In genomic region chr19:35545855-35546381, GRCh38 we compare ENCODE assay signal across 8 cellular contexts. TPM values are rescaled to one million over a fixed set of nuclear protein-coding genes. Genes with fewer than 3 reads are reported as not detected.
DNase-seq lines count a peak whose midpoint lies in the region; ATAC-seq, FAIRE-seq and TF ChIP-seq lines count a peak whose summit lies in the region.

No MANE protein-coding gene starts in this region.

- peak overlapping the region; percentile 93 for H3K9ac ChIP-seq in keratinocyte (ENCODE audit: control insufficient read depth, extremely low read depth, insufficient read depth, low read length)

- H3K36me3 ChIP-seq in body of pancreas (replicated peaks in 1 of 2; ENCODE audit: insufficient read depth in 1 of 2, low read depth in 2 of 2) (no peaks in the 10 kb centered on the region), keratinocyte (ENCODE audit: control insufficient read depth in 2 of 2, extremely low read depth in 1 of 2, insufficient read depth in 2 of 2, low read length in 2 of 2) (peaks cover 9 to 13% of the 10 kb centered on the region in 2 experiments)

- dilution Hi-C loops in keratinocyte (cut with MboI; ENCODE audit: extremely low pct_ligation_motif_present, low sequenced_read_pairs): no loop called here

- H3K4me1 ChIP-seq in body of pancreas: peaks cover 47% of the 10 kb centered on the region
- H3K4me1 ChIP-seq in keratinocyte (ENCODE audit: control insufficient read depth, extremely low read depth, insufficient read depth, low read length): peaks cover 15% of the 10 kb centered on the region

- no peaks in the 10 kb centered on the region for H3K9me1 ChIP-seq in keratinocyte (ENCODE audit: control insufficient read depth, extremely low read depth, insufficient read depth, low read length)

- TF ChIP-seq POLR2A in body of pancreas (IDR thresholded peaks at IDR 0.05): no peak

- H3K36me3 Mint-ChIP-seq in T-helper 2 cell treated with Interferon-gamma antibody and Interleukin-4, amounts not matched to agents 5 μg/mL and 100 μg/mL, for 36 hours (ENCODE audit: low read depth): no peaks in the 10 kb centered on the region

- POLR2A ChIA-PET in AG04450 (lab: Yijun Ruan, JAX): no interaction called here

- H3K9me3 Mint-ChIP-seq in T-helper 2 cell treated with Interferon-gamma antibody and Interleukin-4, amounts not matched to agents 5 μg/mL and 100 μg/mL, for 36 hours: no peaks in the 10 kb centered on the region

- H3K9me3 ChIP-seq in AG04450 (ENCODE audit: control insufficient read depth, insufficient read depth, low read length): peaks cover 3% of the 10 kb centered on the region; the same call in 1 of the 2 replicates
- H3K9me3 ChIP-seq in body of pancreas: no peaks in the 10 kb centered on the region
- no peaks in the 10 kb centered on the region for H3K9me3 ChIP-seq in keratinocyte (ENCODE audit: control insufficient read depth, low read depth, low read length)

- H3K27me3 Mint-ChIP-seq in T-helper 2 cell treated with Interferon-gamma antibody and Interleukin-4, amounts not matched to agents 5 μg/mL and 100 μg/mL, for 36 hours (ENCODE audit: low read depth): no peaks in the 10 kb centered on the region

- H3K4me1 Mint-ChIP-seq in T-helper 2 cell treated with Interferon-gamma antibody and Interleukin-4, amounts not matched to agents 5 μg/mL and 100 μg/mL, for 36 hours (ENCODE audit: low read depth): peaks cover 18% of the 10 kb centered on the region

- no peak for TF ChIP-seq CTCF in AG04450 (IDR thresholded peaks at IDR 0.05; ENCODE audit: low read depth, low read length)
- no peak for TF ChIP-seq CTCF in body of pancreas (IDR thresholded peaks at IDR 0.05)
- no peak for TF ChIP-seq CTCF in keratinocyte (optimal IDR thresholded peaks at IDR 0.05 in 1 of 3, IDR thresholded peaks at IDR 0.05 in 1 of 3, conservative IDR thresholded peaks at IDR 0.05 in 1 of 3; ENCODE audit: extremely low read depth in 1 of 3, insufficient read depth in 2 of 3, low read length in 3 of 3)

- H2AFZ ChIP-seq in keratinocyte (ENCODE audit: control insufficient read depth, low read length): peak overlapping the region; percentile 87

- peak overlapping the region; percentile 88 for H3K4me3 ChIP-seq in AG04450 (ENCODE audit: low read depth, low read length)
- H3K4me3 ChIP-seq in body of pancreas: peak overlapping the region; percentile 46 to 83
- H3K4me3 ChIP-seq in keratinocyte (ENCODE audit: control insufficient read depth in 2 of 3, extremely low read depth in 1 of 3, insufficient read depth in 2 of 3, low read depth in 1 of 3, low read length in 3 of 3): peak overlapping the region; percentile 87 to 96 (median 90)

- peak overlapping the region; percentile 95 for H3K4me3 Mint-ChIP-seq in T-helper 2 cell treated with Interferon-gamma antibody and Interleukin-4, amounts not matched to agents 5 μg/mL and 100 μg/mL, for 36 hours

- intact Hi-C loops in body of pancreas (cut with DNase I): no loop called here
- intact Hi-C loops in posterior vena cava (cut with DNase I): no loop called here

- H3K27ac ChIP-seq in AG04450 (ENCODE audit: low read depth, low read length) (peak overlapping the region; percentile 61), body of pancreas (peak overlapping the region; percentile 37 to 79 (median 49)), keratinocyte (ENCODE audit: control insufficient read depth, insufficient read depth, low read length) (peak overlapping the region; percentile 88)

- H3K27ac Mint-ChIP-seq in T-helper 2 cell treated with Interferon-gamma antibody and Interleukin-4, amounts not matched to agents 5 μg/mL and 100 μg/mL, for 36 hours: peak overlapping the region; percentile 92

- no peaks in the 10 kb centered on the region for H4K20me1 ChIP-seq in keratinocyte (ENCODE audit: control insufficient read depth, extremely low read depth, insufficient read depth, low read length)

- DNase-seq in AG04450 (ENCODE audit: low read depth, low spot score): no peak
- peak; percentile 51 for DNase-seq in GM19240 (ENCODE audit: insufficient read length, low spot score)
- DNase-seq in T-helper 2 cell treated with Interferon-gamma antibody and Interleukin-4, amounts not matched to agents 5 μg/mL and 100 μg/mL, for 36 hours (ENCODE audit: low spot score): peak; percentile 67
- peak; percentile 32 to 60 (median 46) for DNase-seq in body of pancreas
- no peak for DNase-seq in keratinocyte (ENCODE audit: low read depth, low spot score)
- DNase-seq in stimulated activated CD4-positive, alpha-beta T cell treated with anti-CD3 and anti-CD28 coated beads, Interleukin-4, amount 100 ng/mL, for 4 hours: peak; percentile 69 to 74
- DNase-seq in posterior vena cava (ENCODE audit: low spot score): no peak

- FAIRE-seq in keratinocyte (lab: Jason Lieb, UNC): peak; percentile 20

- CTCF ChIA-PET in AG04450 (lab: Charles Lee): interaction anchor here (2.0 kb wide), 1 partner anchor 10 kb away, joined by 4 read pairs; no protein-coding TSS in a partner anchor

- peak overlapping the region; percentile 98 for H3K4me2 ChIP-seq in keratinocyte (ENCODE audit: control insufficient read depth, extremely low read depth, insufficient read depth, low read depth, low read length)

- H3K27me3 ChIP-seq in AG04450 (ENCODE audit: control insufficient read depth, insufficient read depth, low read length) (no peaks in the 10 kb centered on the region), body of pancreas (no peaks in the 10 kb centered on the region), keratinocyte (ENCODE audit: control insufficient read depth, extremely low read depth, insufficient read depth, low read length) (no peaks in the 10 kb centered on the region)

- peak; percentile 29 for ATAC-seq in HG03565 (IDR thresholded peaks at IDR 0.05; ENCODE audit: unreplicated experiment)
- ATAC-seq in body of pancreas: peak; percentile 10

- peaks cover 32% of the 10 kb centered on the region for H3K79me2 ChIP-seq in keratinocyte (ENCODE audit: control insufficient read depth, insufficient read depth, low read length)

- WGBS in body of pancreas, 2 donors: 0 to 1% methylated on average over 19 to 27 of the region's 27 CpGs

RNA-seq across cellular contexts. Expression of gene TMEM147, which starts 0.5 kb away (rescaled TPM):
- polyA plus RNA-seq in AG04450 (2011; rRNA removed) (88.7 and 116 TPM in 2 replicates), keratinocyte (130 to 206 TPM (median 134 TPM) in 3 replicates)
- polyA minus RNA-seq in AG04450 (2011; rRNA and poly(A)+ RNA removed): 86.7 and 110 TPM in 2 replicates
- total RNA-seq in body of pancreas (10 to 100 TPM; 59.4 to 67.9 TPM), posterior vena cava (10 to 100 TPM; 52.4 to 61.1 TPM)
- 29.1 TPM for polyA plus RNA-seq in keratinocyte (2011; ENCODE audit: low read depth)
- 158 and 185 TPM in 2 replicates for polyA plus RNA-seq in keratinocyte (2011; cell fraction: cytosol; rRNA removed)
- polyA plus RNA-seq in keratinocyte (2011; cell fraction: nucleus; rRNA removed): 76.1 and 81.3 TPM in 2 replicates
- 126 and 279 TPM in 2 replicates for polyA plus RNA-seq in keratinocyte (2012; ENCODE audit: low replicate concordance)
- 154 to 284 TPM (median 205 TPM) in 3 replicates for polyA minus RNA-seq in keratinocyte
- 150 TPM for polyA minus RNA-seq in keratinocyte (2011; cell fraction: cytosol; rRNA and poly(A)+ RNA removed)
- 28.0 and 30.1 TPM in 2 replicates for polyA minus RNA-seq in keratinocyte (2011; cell fraction: nucleus; rRNA and poly(A)+ RNA removed)

RNA-seq across cellular contexts. Expression of gene GAPDHS, which starts 12.7 kb away (rescaled TPM):
- polyA plus RNA-seq in AG04450 (2011; rRNA removed) (not detected in 2 replicates), keratinocyte (0.08 TPM in 1 of 3 replicates, not detected in the others)
- not detected in 2 replicates for polyA minus RNA-seq in AG04450 (2011; rRNA and poly(A)+ RNA removed)
- total RNA-seq in body of pancreas (not detected), posterior vena cava (not detected)
- polyA plus RNA-seq in keratinocyte (2011; ENCODE audit: low read depth): not detected
- not detected in 2 replicates for polyA plus RNA-seq in keratinocyte (2011; cell fraction: cytosol; rRNA removed)
- not detected in 2 replicates for polyA plus RNA-seq in keratinocyte (2011; cell fraction: nucleus; rRNA removed)
- not detected in 2 replicates for polyA plus RNA-seq in keratinocyte (2012; ENCODE audit: low replicate concordance)
- polyA minus RNA-seq in keratinocyte: not detected in 3 replicates
- not detected for polyA minus RNA-seq in keratinocyte (2011; cell fraction: cytosol; rRNA and poly(A)+ RNA removed)
- polyA minus RNA-seq in keratinocyte (2011; cell fraction: nucleus; rRNA and poly(A)+ RNA removed): not detected in 2 replicates

RNA-seq across cellular contexts. Expression of gene ATP4A, which starts 17.5 kb away (rescaled TPM):
- polyA plus RNA-seq in AG04450 (2011; rRNA removed) (not detected in 2 replicates), keratinocyte (not detected in 3 replicates)
- not detected in 2 replicates for polyA minus RNA-seq in AG04450 (2011; rRNA and poly(A)+ RNA removed)
- total RNA-seq in body of pancreas (1 to 10 TPM in 1 of 2 donors, not detected in 1; 8.2 TPM), posterior vena cava (not detected)
- polyA plus RNA-seq in keratinocyte (2011; ENCODE audit: low read depth): not detected
- polyA plus RNA-seq in keratinocyte (2011; cell fraction: cytosol; rRNA removed): not detected in 2 replicates
- polyA plus RNA-seq in keratinocyte (2011; cell fraction: nucleus; rRNA removed): not detected in 2 replicates
- polyA plus RNA-seq in keratinocyte (2012; ENCODE audit: low replicate concordance): not detected in 2 replicates
- polyA minus RNA-seq in keratinocyte: not detected in 3 replicates
- polyA minus RNA-seq in keratinocyte (2011; cell fraction: cytosol; rRNA and poly(A)+ RNA removed): not detected
- polyA minus RNA-seq in keratinocyte (2011; cell fraction: nucleus; rRNA and poly(A)+ RNA removed): not detected in 2 replicates

RNA-seq across cellular contexts. Expression of gene SBSN, which starts 17.8 kb away (rescaled TPM):
- polyA plus RNA-seq in AG04450 (2011; rRNA removed): 1.8 and 2.1 TPM in 2 replicates
- polyA minus RNA-seq in AG04450 (2011; rRNA and poly(A)+ RNA removed): 0.30 and 1.1 TPM in 2 replicates
- total RNA-seq in body of pancreas: not detected
- polyA plus RNA-seq in keratinocyte: 28.8 to 59.0 TPM (median 49.0 TPM) in 3 replicates
- 2,690 TPM for polyA plus RNA-seq in keratinocyte (2011; ENCODE audit: low read depth)
- 38.2 and 40.0 TPM in 2 replicates for polyA plus RNA-seq in keratinocyte (2011; cell fraction: cytosol; rRNA removed)
- polyA plus RNA-seq in keratinocyte (2011; cell fraction: nucleus; rRNA removed): 121 and 194 TPM in 2 replicates
- polyA plus RNA-seq in keratinocyte (2012; ENCODE audit: low replicate concordance): 56.0 and 2,730 TPM in 2 replicates
- 21.3 to 25.4 TPM (median 23.0 TPM) in 3 replicates for polyA minus RNA-seq in keratinocyte
- polyA minus RNA-seq in keratinocyte (2011; cell fraction: cytosol; rRNA and poly(A)+ RNA removed): 11.1 TPM
- 48.9 and 68.8 TPM in 2 replicates for polyA minus RNA-seq in keratinocyte (2011; cell fraction: nucleus; rRNA and poly(A)+ RNA removed)
- total RNA-seq in posterior vena cava: not detected

RNA-seq across cellular contexts. Expression of gene DMKN, which starts 32.5 kb away (rescaled TPM):
- 1.3 and 1.6 TPM in 2 replicates for polyA plus RNA-seq in AG04450 (2011; rRNA removed)
- 0.35 and 0.46 TPM in 2 replicates for polyA minus RNA-seq in AG04450 (2011; rRNA and poly(A)+ RNA removed)
- total RNA-seq in body of pancreas: 100 to 1,000 TPM; 146 TPM
- polyA plus RNA-seq in keratinocyte: 235 to 251 TPM (median 238 TPM) in 3 replicates
- 1,638 TPM for polyA plus RNA-seq in keratinocyte (2011; ENCODE audit: low read depth)
- polyA plus RNA-seq in keratinocyte (2011; cell fraction: cytosol; rRNA removed): 150 and 195 TPM in 2 replicates
- polyA plus RNA-seq in keratinocyte (2011; cell fraction: nucleus; rRNA removed): 232 and 259 TPM in 2 replicates
- 293 and 2,827 TPM in 2 replicates for polyA plus RNA-seq in keratinocyte (2012; ENCODE audit: low replicate concordance)
- 67.9 to 107 TPM (median 79.9 TPM) in 3 replicates for polyA minus RNA-seq in keratinocyte
- 101 TPM for polyA minus RNA-seq in keratinocyte (2011; cell fraction: cytosol; rRNA and poly(A)+ RNA removed)
- 65.2 and 81.5 TPM in 2 replicates for polyA minus RNA-seq in keratinocyte (2011; cell fraction: nucleus; rRNA and poly(A)+ RNA removed)
- 1 to 10 TPM; 2.1 to 2.2 TPM for total RNA-seq in posterior vena cava

Comparison
In these comparisons a context has a peak if more than half of its experiments do, and no peak if none do; other contexts are left out.
1. DNase-seq: peak in GM19240 (single experiment), T-helper 2 cell treated with Interferon-gamma antibody and Interleukin-4, amounts not matched to agents 5 μg/mL and 100 μg/mL, for 36 hours (single experiment), body of pancreas (4 of 4) and stimulated activated CD4-positive, alpha-beta T cell treated with anti-CD3 and anti-CD28 coated beads, Interleukin-4, amount 100 ng/mL, for 4 hours (2 of 2); none in AG04450 (single experiment), keratinocyte (single experiment) and posterior vena cava (single experiment).
2. Peak in every context shown above with its lines, with median percentiles within 50 percentile points of each other: H3K27ac ChIP-seq and H3K4me3 ChIP-seq.